ENCODE assay signal across 9 cellular contexts in the genomic region with DNA sequence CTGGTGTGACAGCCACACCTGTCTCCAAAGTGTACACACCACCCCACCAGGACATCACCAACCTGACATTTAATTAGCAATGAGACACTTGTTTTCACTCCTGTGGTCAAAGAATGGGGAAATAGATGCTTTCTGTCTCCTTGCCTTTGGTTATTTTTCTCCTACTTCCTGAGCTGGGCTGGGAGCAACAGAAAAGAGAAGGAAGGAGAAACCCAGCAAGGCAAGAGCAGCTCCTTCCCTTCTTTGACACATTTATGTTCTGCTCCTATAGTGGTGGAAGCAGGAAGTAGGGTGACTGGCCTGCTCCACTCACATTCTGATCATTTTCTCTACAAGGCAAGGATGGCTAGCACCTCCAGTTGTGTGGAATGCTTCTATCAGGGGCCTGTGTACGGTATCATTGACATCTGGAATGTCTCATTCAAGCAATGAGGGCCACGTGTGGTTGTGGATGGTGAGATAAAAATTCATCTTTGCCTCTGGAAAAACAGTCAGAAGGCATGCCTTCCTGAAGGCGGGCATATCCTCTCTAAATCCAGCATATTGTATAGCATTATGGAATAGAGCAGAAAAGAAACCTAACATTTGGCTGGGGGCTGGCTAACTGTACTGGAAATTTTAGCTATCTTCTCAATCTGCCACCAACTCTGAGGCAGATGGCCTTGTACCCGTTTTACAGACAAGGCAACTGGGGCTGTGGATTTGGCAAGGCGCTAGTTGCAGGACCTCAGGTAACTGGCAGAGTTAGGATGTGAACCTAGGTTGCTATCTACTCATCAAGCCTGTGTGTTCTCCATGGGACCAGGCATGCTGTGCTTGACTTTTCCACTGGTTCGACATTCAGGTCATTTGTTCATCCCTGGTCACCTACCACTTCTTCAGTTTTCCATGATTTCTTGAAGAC. TPM values are rescaled to one million over a fixed set of nuclear protein-coding genes. Genes with fewer than 3 reads are reported as not detected.
A peak's percentile ranks its signal among the peaks of the same experiment; 100 is the strongest.
DNase-seq lines count a peak whose midpoint lies in the region; ATAC-seq, FAIRE-seq and TF ChIP-seq lines count a peak whose summit lies in the region.
"Had no signal": no experiment of that assay in that cellular context is flagged by ENCODE, and none has a peak within 500 bp of the region (broad histone marks: within the 10 kb centered on the region; RNA-seq: fewer than 3 reads in every experiment).

No MANE protein-coding gene starts in this region.

- peaks cover 94% of the 10 kb centered on the region for H3K4me1 ChIP-seq in left ventricle myocardium inferior

- peaks cover 23% of the 10 kb centered on the region for H3K36me3 Mint-ChIP-seq in activated T-helper 2 cell treated with anti-CD3 and anti-CD28 coated beads, Interferon-gamma antibody, Interleukin-2, Interleukin-4, amounts not matched to agents 10 μg/mL and 5 μg/mL and 100 μg/mL, durations not matched to agents 14 hours and 24 hours and 36 hours (ENCODE audit: low read depth)

- peak overlapping the region; percentile 59 for H3K27ac Mint-ChIP-seq in activated T-helper 2 cell treated with anti-CD3 and anti-CD28 coated beads, Interferon-gamma antibody, Interleukin-2, Interleukin-4, amounts not matched to agents 10 μg/mL and 5 μg/mL and 100 μg/mL, durations not matched to agents 14 hours and 24 hours and 36 hours

- H3K27ac ChIP-seq in left ventricle myocardium inferior (replicated peaks) = peak overlapping the region; percentile 95

- ATAC-seq in GM18517 (IDR thresholded peaks at IDR 0.05; ENCODE audit: unreplicated experiment) (no peak), GM21576 (IDR thresholded peaks at IDR 0.05; ENCODE audit: unreplicated experiment) (no peak)

- peaks cover 41% of the 10 kb centered on the region for H3K4me1 Mint-ChIP-seq in activated T-helper 2 cell treated with anti-CD3 and anti-CD28 coated beads, Interferon-gamma antibody, Interleukin-2, Interleukin-4, amounts not matched to agents 10 μg/mL and 5 μg/mL and 100 μg/mL, durations not matched to agents 14 hours and 24 hours and 36 hours (ENCODE audit: low read depth)

- H3K36me3 ChIP-seq in left ventricle myocardium inferior = no peaks in the 10 kb centered on the region

- no peaks in the 10 kb centered on the region for H3K27me3 ChIP-seq in left ventricle myocardium inferior (ENCODE audit: low read depth)

- no peak for TF ChIP-seq CTCF in left ventricle myocardium inferior (IDR thresholded peaks at IDR 0.05; ENCODE audit: borderline replicate concordance)

- no peak overlapping the region for H3K4me3 Mint-ChIP-seq in activated T-helper 2 cell treated with anti-CD3 and anti-CD28 coated beads, Interferon-gamma antibody, Interleukin-2, Interleukin-4, amounts not matched to agents 10 μg/mL and 5 μg/mL and 100 μg/mL, durations not matched to agents 14 hours and 24 hours and 36 hours (ENCODE audit: low read depth)

- no peaks in the 10 kb centered on the region for H3K27me3 Mint-ChIP-seq in activated T-helper 2 cell treated with anti-CD3 and anti-CD28 coated beads, Interferon-gamma antibody, Interleukin-2, Interleukin-4, amounts not matched to agents 10 μg/mL and 5 μg/mL and 100 μg/mL, durations not matched to agents 14 hours and 24 hours and 36 hours (ENCODE audit: low read depth)

- H3K4me3 ChIP-seq in left ventricle myocardium inferior = no peak overlapping the region

- peak; percentile 53 for FAIRE-seq in urothelium cell line (lab: Jason Lieb, UNC)

- no peaks in the 10 kb centered on the region for H3K9me3 ChIP-seq in left ventricle myocardium inferior (replicated peaks)

- peaks cover 14% of the 10 kb centered on the region for H3K9me3 Mint-ChIP-seq in activated T-helper 2 cell treated with anti-CD3 and anti-CD28 coated beads, Interferon-gamma antibody, Interleukin-2, Interleukin-4, amounts not matched to agents 10 μg/mL and 5 μg/mL and 100 μg/mL, durations not matched to agents 14 hours and 24 hours and 36 hours

- intact Hi-C loops in left ventricle myocardium inferior (cut with micrococcal nuclease) (no loop called here), cardiac septum (cut with DNase I) (loop anchor here (5.0 kb wide), 1 partner anchor 33 kb away; no protein-coding TSS in a partner anchor)
- intact Hi-C loops in activated T-helper 2 cell treated with anti-CD3 and anti-CD28 coated beads, Interferon-gamma antibody, Interleukin-2, Interleukin-4, amounts not matched to agents 10 μg/mL and 5 μg/mL and 100 μg/mL, durations not matched to agents 14 hours and 24 hours and 36 hours (cut with micrococcal nuclease) = no loop called here

- DNase-seq in left ventricle myocardium inferior (no peak), cardiac septum (ENCODE audit: low spot score) (no peak), medulla oblongata (ENCODE audit: extremely low spot score) (peak; percentile 41), urothelium cell line (ENCODE audit: low spot score) (no peak), amniotic stem cell (lab: John Stamatoyannopoulos, UW) (no peak)
- DNase-seq in activated T-helper 2 cell treated with anti-CD3 and anti-CD28 coated beads, Interferon-gamma antibody, Interleukin-2, Interleukin-4, amounts not matched to agents 10 μg/mL and 5 μg/mL and 100 μg/mL, durations not matched to agents 14 hours and 24 hours and 36 hours (ENCODE audit: low spot score) = no peak
- DNase-seq: DMS79 had no signal

RNA-seq across cellular contexts. Expression of gene LGALS3, which starts 24.7 kb away (rescaled TPM):
- total RNA-seq in left ventricle myocardium inferior (194 TPM), cardiac septum (129 TPM)
- 14.8 and 18.7 TPM in 2 replicates for total RNA-seq in activated T-helper 2 cell treated with anti-CD3 and anti-CD28 coated beads, Interferon-gamma antibody, Interleukin-2, Interleukin-4, amounts not matched to agents 10 μg/mL and 5 μg/mL and 100 μg/mL, durations not matched to agents 14 hours and 24 hours and 36 hours

RNA-seq across cellular contexts. Expression of gene MAPK1IP1L, which starts 52.9 kb away (rescaled TPM):
- 68.2 TPM for total RNA-seq in left ventricle myocardium inferior
- 75.2 TPM for total RNA-seq in cardiac septum
- 145 and 148 TPM in 2 replicates for total RNA-seq in activated T-helper 2 cell treated with anti-CD3 and anti-CD28 coated beads, Interferon-gamma antibody, Interleukin-2, Interleukin-4, amounts not matched to agents 10 μg/mL and 5 μg/mL and 100 μg/mL, durations not matched to agents 14 hours and 24 hours and 36 hours
